ENCODE assay signal across 12 cellular contexts in the genomic region with DNA sequence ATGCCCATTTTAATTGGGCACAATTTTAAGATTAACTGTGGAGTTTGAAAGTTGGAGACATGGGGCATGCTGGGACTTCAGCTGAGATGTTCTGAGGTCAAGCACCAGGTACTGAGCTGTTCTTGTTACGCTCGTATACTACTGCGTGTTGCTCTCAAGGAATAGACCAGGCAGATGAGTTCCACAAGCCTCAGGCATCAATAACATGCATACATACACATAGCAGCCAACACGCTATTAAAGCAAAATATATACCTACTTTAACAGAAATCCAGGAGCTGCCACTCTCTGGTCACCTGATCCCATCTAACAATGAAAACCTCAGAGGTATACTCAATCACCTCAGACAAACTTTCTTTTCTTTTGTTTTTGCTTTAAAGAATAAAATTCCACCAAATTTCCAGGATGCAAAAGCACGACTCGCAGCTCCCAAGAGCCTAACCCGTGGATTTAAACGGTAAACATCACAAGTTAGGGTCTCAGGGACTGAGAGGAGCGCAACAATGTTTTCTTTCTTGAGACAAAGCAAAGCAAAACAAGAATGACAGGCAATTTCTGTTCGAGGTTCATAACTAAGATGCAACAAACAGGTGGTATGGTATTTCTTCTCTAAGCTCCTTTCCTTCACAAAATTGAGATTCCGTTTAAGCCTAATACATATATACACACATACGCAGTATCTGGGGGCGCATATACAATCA. TPM values are rescaled to one million over a fixed set of nuclear protein-coding genes. Genes with fewer than 3 reads are reported as not detected.
DNase-seq lines count a peak whose midpoint lies in the region; ATAC-seq, FAIRE-seq and TF ChIP-seq lines count a peak whose summit lies in the region.
"Had no signal": no experiment of that assay in that cellular context is flagged by ENCODE, and none has a peak within 500 bp of the region (broad histone marks: within the 10 kb centered on the region; RNA-seq: fewer than 3 reads in every experiment).

No MANE protein-coding gene starts in this region.

- peak overlapping the region; percentile 96 for H3K9ac ChIP-seq in astrocyte (ENCODE audit: low read length)

- peaks cover 52% of the 10 kb centered on the region for H3K4me1 ChIP-seq in astrocyte (ENCODE audit: insufficient read depth, low read length)
- H3K4me1 ChIP-seq in right cardiac atrium (ENCODE audit: control insufficient read depth, insufficient read depth, low read length): no peaks in the 10 kb centered on the region
- H3K4me1 ChIP-seq in sigmoid colon: peaks cover 0 to 26% (median 10%) of the 10 kb centered on the region in 4 donors

- peaks cover 7% of the 10 kb centered on the region for H3K36me3 Mint-ChIP-seq in astrocyte (ENCODE audit: low read depth, unreplicated experiment)
- H3K36me3 Mint-ChIP-seq in stimulated activated effector memory CD8-positive, alpha-beta T cell treated with anti-CD3 and anti-CD28 coated beads, Interleukin-12 subunit alpha, Interleukin-12 subunit beta, amount 100 ng/mL, for 72 hours: no peaks in the 10 kb centered on the region
- H3K36me3 Mint-ChIP-seq in activated CD4-positive, alpha-beta memory T cell treated with anti-CD3 and anti-CD28 coated beads for 36 hours: no peaks in the 10 kb centered on the region
- H3K36me3 Mint-ChIP-seq: activated naive CD8-positive, alpha-beta T cell had no signal

- no peaks in the 10 kb centered on the region for H3K9me3 ChIP-seq in astrocyte (ENCODE audit: insufficient read depth, low read depth, low read length)
- no peaks in the 10 kb centered on the region for H3K9me3 ChIP-seq in right cardiac atrium (ENCODE audit: control insufficient read depth, low read length)
- H3K9me3 ChIP-seq in sigmoid colon: no peaks in the 10 kb centered on the region

- FAIRE-seq in astrocyte (lab: Jason Lieb, UNC): peak; percentile 90

- H3K79me2 ChIP-seq in astrocyte (ENCODE audit: insufficient read depth, low read length): peaks cover 99% of the 10 kb centered on the region

- peaks cover 35% of the 10 kb centered on the region for H3K36me3 ChIP-seq in astrocyte (ENCODE audit: insufficient read depth, low read length)
- no peaks in the 10 kb centered on the region for H3K36me3 ChIP-seq in sigmoid colon

- H3K4me3 ChIP-seq in astrocyte (ENCODE audit: insufficient read depth, low read depth, low read length) (peak overlapping the region; percentile 87), right cardiac atrium (ENCODE audit: low read length) (peak overlapping the region; percentile 91), sigmoid colon (peak overlapping the region; percentile 53 to 67 (median 60))

- POLR2A ChIA-PET in activated CD4-positive, alpha-beta memory T cell treated with anti-CD3 and anti-CD28 coated beads for 36 hours (lab: Charles Lee): no interaction called here

- H3K27ac ChIP-seq in astrocyte (ENCODE audit: low read depth, low read length) (peak overlapping the region; percentile 95), right cardiac atrium (ENCODE audit: low read length) (peak overlapping the region; percentile 65), sigmoid colon (peak overlapping the region; percentile 90 to 95 (median 91))

- no peak overlapping the region for H3K4me3 Mint-ChIP-seq in astrocyte (ENCODE audit: unreplicated experiment)
- no peak overlapping the region for H3K4me3 Mint-ChIP-seq in stimulated activated effector memory CD8-positive, alpha-beta T cell treated with anti-CD3 and anti-CD28 coated beads, Interleukin-12 subunit alpha, Interleukin-12 subunit beta, amount 100 ng/mL, for 72 hours
- no peak overlapping the region for H3K4me3 Mint-ChIP-seq in activated CD4-positive, alpha-beta memory T cell treated with anti-CD3 and anti-CD28 coated beads for 36 hours
- H3K4me3 Mint-ChIP-seq: nephron; stimulated activated naive CD8-positive, alpha-beta T cell treated with anti-CD3 and anti-CD28 coated beads, Interleukin-15, Interleukin-2, amounts not matched to agents 100 ng/mL and 50 ng/mL, for 24 hours had no signal

- CTCF ChIA-PET in activated CD4-positive, alpha-beta memory T cell treated with anti-CD3 and anti-CD28 coated beads for 36 hours (lab: Charles Lee): no interaction called here

- peak in 1 of 2 donors; percentile 26 for TF ChIP-seq POLR2A in sigmoid colon (IDR thresholded peaks at IDR 0.05)

- peak overlapping the region; percentile 87 for H3K4me2 ChIP-seq in astrocyte (ENCODE audit: low read length)

- intact Hi-C loops in right cardiac atrium (cut with DNase I) (loop anchor here (2.0 to 10.0 kb wide), 8 partner anchors 65 to 447 kb away; no protein-coding TSS in a partner anchor), sigmoid colon (cut with DNase I) (loop anchor here (2.0 to 10.0 kb wide), 8 partner anchors 58 to 805 kb away; a partner anchor contains a TSS)
- intact Hi-C loops in activated CD4-positive, alpha-beta memory T cell treated with anti-CD3 and anti-CD28 coated beads for 36 hours (cut with micrococcal nuclease): loop anchor here (10.0 kb wide), 2 partner anchors 445 to 785 kb away; no protein-coding TSS in a partner anchor

- no peaks in the 10 kb centered on the region for H3K27me3 Mint-ChIP-seq in astrocyte (ENCODE audit: low read depth, unreplicated experiment)
- peaks cover 34% of the 10 kb centered on the region for H3K27me3 Mint-ChIP-seq in activated CD4-positive, alpha-beta memory T cell treated with anti-CD3 and anti-CD28 coated beads for 36 hours

- DNase-seq in ELR (ENCODE audit: low read depth) (peak; percentile 78), astrocyte (ENCODE audit: low read depth) (peak; percentile 67), right cardiac atrium (no peak), sigmoid colon (no peak), GM19240 (ENCODE audit: insufficient read length, low spot score) (no peak), middle frontal gyrus (ENCODE audit: extremely low spot score, low spot score) (no peak)
- no peak for DNase-seq in stimulated activated effector memory CD8-positive, alpha-beta T cell treated with anti-CD3 and anti-CD28 coated beads, Interleukin-12 subunit alpha, Interleukin-12 subunit beta, amount 100 ng/mL, for 72 hours (ENCODE audit: low spot score in 2 of 2)
- no peak for DNase-seq in activated CD4-positive, alpha-beta memory T cell treated with anti-CD3 and anti-CD28 coated beads for 36 hours
- DNase-seq: DMS 273 treated with DMSO at 0.1 percent for 48 hours had no signal

- H3K4me1 Mint-ChIP-seq in astrocyte (ENCODE audit: low read depth, unreplicated experiment): peaks cover 17% of the 10 kb centered on the region
- H3K4me1 Mint-ChIP-seq in stimulated activated effector memory CD8-positive, alpha-beta T cell treated with anti-CD3 and anti-CD28 coated beads, Interleukin-12 subunit alpha, Interleukin-12 subunit beta, amount 100 ng/mL, for 72 hours: peaks cover 5% of the 10 kb centered on the region
- H3K4me1 Mint-ChIP-seq in activated CD4-positive, alpha-beta memory T cell treated with anti-CD3 and anti-CD28 coated beads for 36 hours (ENCODE audit: low read depth): peaks cover 11% of the 10 kb centered on the region

- H3K27me3 ChIP-seq in astrocyte (ENCODE audit: insufficient read depth, low read length): no peaks in the 10 kb centered on the region
- no peaks in the 10 kb centered on the region for H3K27me3 ChIP-seq in right cardiac atrium (ENCODE audit: control insufficient read depth, insufficient read depth)
- H3K27me3 ChIP-seq in sigmoid colon: no peaks in the 10 kb centered on the region

- H2AFZ ChIP-seq in astrocyte (ENCODE audit: low read depth, low read length): no peak overlapping the region

- TF ChIP-seq CTCF in astrocyte (IDR thresholded peaks at IDR 0.05; ENCODE audit: insufficient read depth, low read depth, low read length) (no peak), sigmoid colon (IDR thresholded peaks at IDR 0.05) (no peak)

- WGBS in right cardiac atrium: 27% methylated on average over 13 of the region's 13 CpGs
- 59 to 64% methylated on average over 13 of the region's 13 CpGs for WGBS in sigmoid colon, 2 donors

- peak; percentile 27 to 30 for ATAC-seq in right cardiac atrium
- no peak for ATAC-seq in stimulated activated effector memory CD8-positive, alpha-beta T cell treated with anti-CD3 and anti-CD28 coated beads, Interleukin-12 subunit alpha, Interleukin-12 subunit beta, amount 100 ng/mL, for 72 hours

- H3K9me3 Mint-ChIP-seq in astrocyte (ENCODE audit: unreplicated experiment): no peaks in the 10 kb centered on the region
- H3K9me3 Mint-ChIP-seq in stimulated activated effector memory CD8-positive, alpha-beta T cell treated with anti-CD3 and anti-CD28 coated beads, Interleukin-12 subunit alpha, Interleukin-12 subunit beta, amount 100 ng/mL, for 72 hours: no peaks in the 10 kb centered on the region
- no peaks in the 10 kb centered on the region for H3K9me3 Mint-ChIP-seq in activated CD4-positive, alpha-beta memory T cell treated with anti-CD3 and anti-CD28 coated beads for 36 hours
- H3K9me3 Mint-ChIP-seq: nephron; stimulated activated naive CD8-positive, alpha-beta T cell treated with anti-CD3 and anti-CD28 coated beads, Interleukin-15, Interleukin-2, amounts not matched to agents 100 ng/mL and 50 ng/mL, for 24 hours had no signal

- peaks cover 54% of the 10 kb centered on the region for H4K20me1 ChIP-seq in astrocyte (ENCODE audit: insufficient read depth, low read length)

- no peak for TF ChIP-seq EP300 in sigmoid colon (IDR thresholded peaks at IDR 0.05)

- H3K27ac Mint-ChIP-seq in astrocyte (ENCODE audit: unreplicated experiment): peak overlapping the region; percentile 71
- H3K27ac Mint-ChIP-seq in stimulated activated effector memory CD8-positive, alpha-beta T cell treated with anti-CD3 and anti-CD28 coated beads, Interleukin-12 subunit alpha, Interleukin-12 subunit beta, amount 100 ng/mL, for 72 hours: no peak overlapping the region
- no peak overlapping the region for H3K27ac Mint-ChIP-seq in activated CD4-positive, alpha-beta memory T cell treated with anti-CD3 and anti-CD28 coated beads for 36 hours
- H3K27ac Mint-ChIP-seq: activated naive CD8-positive, alpha-beta T cell; stimulated activated naive CD8-positive, alpha-beta T cell treated with anti-CD3 and anti-CD28 coated beads, Interleukin-15, Interleukin-2, amounts not matched to agents 100 ng/mL and 50 ng/mL, for 24 hours had no signal

RNA-seq across cellular contexts. Expression of a gene that starts 16.5 kb away (rescaled TPM):
- total RNA-seq in astrocyte (1.1 and 1.2 TPM in 2 replicates), right cardiac atrium (1 to 10 TPM; 1.6 to 2.4 (median 1.7) TPM), sigmoid colon (1 to 10 TPM; 1.6 to 2.2 (median 2.0) TPM)
- polyA plus RNA-seq in right cardiac atrium (0.57 TPM), sigmoid colon (under 1 TPM in 1 of 3 donors, not detected in 2; 0.09 TPM)
- not detected for total RNA-seq in activated CD4-positive, alpha-beta memory T cell treated with anti-CD3 and anti-CD28 coated beads for 36 hours

Comparison
In these comparisons a context has a peak if more than half of its experiments do, and no peak if none do; other contexts are left out.
1. DNase-seq: peak in ELR (single experiment) and astrocyte (single experiment); none in right cardiac atrium (0 of 3), sigmoid colon (single experiment), GM19240 (single experiment), stimulated activated effector memory CD8-positive, alpha-beta T cell treated with anti-CD3 and anti-CD28 coated beads, Interleukin-12 subunit alpha, Interleukin-12 subunit beta, amount 100 ng/mL, for 72 hours (0 of 2), activated CD4-positive, alpha-beta memory T cell treated with anti-CD3 and anti-CD28 coated beads for 36 hours (single experiment) and middle frontal gyrus (single experiment).
2. Peak in every context shown above with its lines, with median percentiles within 50 percentile points of each other: H3K27ac ChIP-seq and H3K4me3 ChIP-seq.